Comparison of ENCODE assay signal across 11 cellular contexts in the genomic region with DNA sequence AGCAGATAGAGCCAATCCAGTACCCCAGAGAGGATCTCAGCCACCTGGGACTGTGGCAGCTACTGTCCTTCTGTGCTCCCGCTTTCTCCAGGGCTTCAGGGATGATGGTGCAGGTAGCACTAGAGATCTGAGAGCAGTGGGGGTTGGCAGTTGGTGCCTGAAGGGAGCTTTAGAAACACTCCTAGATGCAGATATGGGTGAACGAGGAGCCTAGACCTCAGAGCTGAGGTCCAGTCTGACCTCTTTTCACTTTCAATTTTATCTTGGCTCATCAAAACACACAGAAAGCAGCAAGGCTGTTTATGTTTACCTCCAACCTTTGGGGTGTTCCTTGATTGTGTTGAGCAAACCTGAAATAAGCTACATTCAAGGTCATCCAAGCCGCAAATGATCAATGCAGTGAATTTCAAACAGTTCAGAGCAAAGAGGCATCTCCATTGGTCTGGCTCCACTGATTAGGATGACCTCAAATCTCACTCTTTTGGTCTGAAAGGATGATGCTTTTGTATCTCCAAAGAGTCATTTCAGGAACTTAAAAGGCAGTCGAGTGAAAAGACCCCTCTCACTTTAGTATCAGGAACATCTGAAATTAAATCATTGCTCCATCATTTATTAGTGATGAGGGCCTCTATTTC. TPM values are rescaled to one million over a fixed set of nuclear protein-coding genes. Genes with fewer than 3 reads are reported as not detected.
DNase-seq lines count a peak whose midpoint lies in the region; ATAC-seq, FAIRE-seq and TF ChIP-seq lines count a peak whose summit lies in the region.
"Had no signal": no experiment of that assay in that cellular context is flagged by ENCODE, and none has a peak within 500 bp of the region (broad histone marks: within the 10 kb centered on the region; RNA-seq: fewer than 3 reads in every experiment).

No MANE protein-coding gene starts in this region.

- peak overlapping the region; percentile 88 for H3K4me3 Mint-ChIP-seq in activated CD8-positive, alpha-beta T cell treated with anti-CD3 and anti-CD28 coated beads, Interleukin-2, amount 10 ng/mL, durations not matched to agents 7 days and 5 days

- peak; percentile 26 for TF ChIP-seq POLR2A in GM18505 (IDR thresholded peaks at IDR 0.05; ENCODE audit: borderline replicate concordance, extremely low read depth, insufficient read depth, insufficient read length)

- peaks cover 28% of the 10 kb centered on the region for H3K36me3 Mint-ChIP-seq in activated CD8-positive, alpha-beta T cell treated with anti-CD3 and anti-CD28 coated beads, Interleukin-2, amount 10 ng/mL, durations not matched to agents 7 days and 5 days (ENCODE audit: low read depth)

- no peaks in the 10 kb centered on the region for H3K27me3 ChIP-seq in small intestine (ENCODE audit: control insufficient read depth in 2 of 2, insufficient read depth in 2 of 2, low read length in 2 of 2)

- POLR2A ChIA-PET in activated CD8-positive, alpha-beta T cell treated with anti-CD3 and anti-CD28 coated beads, Interleukin-2, amount 10 ng/mL, durations not matched to agents 7 days and 5 days (lab: Charles Lee), result interaction anchor here (1.0 to 4.2 kb wide), 9 partner anchors 9 to 272 kb away, joined by 3 to 17 read pairs (median 4); partner anchors contain the start of genes ARHGAP30 and CD48

- no peaks in the 10 kb centered on the region for H3K9me3 ChIP-seq in small intestine (ENCODE audit: control insufficient read depth, low read depth)
- H3K9me3 ChIP-seq: psoas muscle, thoracic aorta had no signal

- no peaks in the 10 kb centered on the region for H3K36me3 ChIP-seq in small intestine (ENCODE audit: control insufficient read depth in 2 of 2, insufficient read depth in 2 of 2, low read length in 2 of 2)
- H3K36me3 ChIP-seq: thoracic aorta had no signal

- H3K4me3 ChIP-seq in small intestine (ENCODE audit: low read depth in 1 of 2, low read length in 2 of 2), result peak overlapping the region in 1 of 2 donors; percentile 35
- H3K4me3 ChIP-seq: psoas muscle, thoracic aorta had no signal

- H3K4me1 Mint-ChIP-seq in activated CD8-positive, alpha-beta T cell treated with anti-CD3 and anti-CD28 coated beads, Interleukin-2, amount 10 ng/mL, durations not matched to agents 7 days and 5 days (ENCODE audit: low read depth), result peaks cover 70% of the 10 kb centered on the region

- H3K27ac ChIP-seq in small intestine (ENCODE audit: low read depth in 1 of 2, low read length in 1 of 2), result peak overlapping the region; percentile 35 to 81
- H3K27ac ChIP-seq: psoas muscle, thoracic aorta had no signal

- H3K9me3 Mint-ChIP-seq in activated CD8-positive, alpha-beta T cell treated with anti-CD3 and anti-CD28 coated beads, Interleukin-2, amount 10 ng/mL, durations not matched to agents 7 days and 5 days (ENCODE audit: insufficient read depth), result no peaks in the 10 kb centered on the region

- CTCF ChIA-PET in activated CD8-positive, alpha-beta T cell treated with anti-CD3 and anti-CD28 coated beads, Interleukin-2, amount 10 ng/mL, durations not matched to agents 7 days and 5 days (lab: Charles Lee), result interaction anchor here (0.9 to 12.2 kb wide), 17 partner anchors 11 to 155 kb away, joined by 3 to 192 read pairs (median 13); partner anchors contain the start of genes CD48, ITLN1 and ITLN2

- H3K27ac Mint-ChIP-seq in activated CD8-positive, alpha-beta T cell treated with anti-CD3 and anti-CD28 coated beads, Interleukin-2, amount 10 ng/mL, durations not matched to agents 7 days and 5 days, result peak overlapping the region; percentile 95

- H3K27me3 Mint-ChIP-seq in activated CD8-positive, alpha-beta T cell treated with anti-CD3 and anti-CD28 coated beads, Interleukin-2, amount 10 ng/mL, durations not matched to agents 7 days and 5 days (ENCODE audit: low read depth), result no peaks in the 10 kb centered on the region

- no peak for FAIRE-seq in small intestine (lab: Jason Lieb, UNC)

- ATAC-seq in GM18505 (IDR thresholded peaks at IDR 0.05; ENCODE audit: unreplicated experiment) (no peak), HG02623 (IDR thresholded peaks at IDR 0.05; ENCODE audit: unreplicated experiment) (peak; percentile 44)
- ATAC-seq in activated CD8-positive, alpha-beta T cell treated with anti-CD3 and anti-CD28 coated beads, Interleukin-2, amount 10 ng/mL, durations not matched to agents 7 days and 5 days, result no peak
- ATAC-seq: psoas muscle had no signal

- H3K4me1 ChIP-seq in small intestine (ENCODE audit: control insufficient read depth in 2 of 2, insufficient read depth in 1 of 2, low read depth in 1 of 2, low read length in 1 of 2), result no peaks in the 10 kb centered on the region
- H3K4me1 ChIP-seq: psoas muscle had no signal

- no peak for DNase-seq in activated CD8-positive, alpha-beta T cell treated with anti-CD3 and anti-CD28 coated beads, Interleukin-2, amount 10 ng/mL, durations not matched to agents 7 days and 5 days
- no peak for DNase-seq in small intestine
- no peak for DNase-seq in retina
- no peak for DNase-seq in hippocampal formation (lab: John Stamatoyannopoulos, UW)
- DNase-seq in GM03348 (ENCODE audit: low spot score), result no peak
- DNase-seq: NCI-H1436 treated with DMSO at 0.1 percent for 48 hours, psoas muscle had no signal

- WGBS in small intestine, 3 donors, result 67 to 80% (median 72%) methylated on average over 4 of the region's 4 CpGs

RNA-seq across cellular contexts. Expression of gene LY9, which starts 1.3 kb away (rescaled TPM):
- 10 to 100 TPM; 24.7 to 24.9 TPM for total RNA-seq in activated CD8-positive, alpha-beta T cell treated with anti-CD3 and anti-CD28 coated beads, Interleukin-2, amount 10 ng/mL, durations not matched to agents 7 days and 5 days
- 1 to 10 TPM in 2 of 3 donors, under 1 TPM in 1; 0.45 to 3.8 (median 1.0) TPM for polyA plus RNA-seq in small intestine
- total RNA-seq: glomerular endothelial cell had no signal

RNA-seq across cellular contexts. Expression of gene SLAMF7, which starts 58.2 kb away (rescaled TPM):
- 100 to 1,000 TPM in 1 of 2 experiments, 10 to 100 TPM in 1; 88.5 to 102 TPM for total RNA-seq in activated CD8-positive, alpha-beta T cell treated with anti-CD3 and anti-CD28 coated beads, Interleukin-2, amount 10 ng/mL, durations not matched to agents 7 days and 5 days
- 10 to 100 TPM in 1 of 3 donors, 1 to 10 TPM in 2; 1.8 to 12.2 (median 2.4) TPM for polyA plus RNA-seq in small intestine
- total RNA-seq: glomerular endothelial cell had no signal
